8 cellular contexts compared by ENCODE assay signal in genomic region chr14:106661561-106661960, GRCh38.
A peak's percentile ranks its signal among the peaks of the same experiment; 100 is the strongest.
DNase-seq lines count a peak whose midpoint lies in the region; ATAC-seq and TF ChIP-seq lines count a peak whose summit lies in the region.
"Not testable (repeated sequence)": the region's sequence is repeated elsewhere in the genome, so short reads cannot be mapped to it uniquely, and the experiment has no call there.

No MANE protein-coding gene starts in this region.

- not testable (repeated sequence) for H4K20me1 ChIP-seq in Karpas-422 (ENCODE audit: insufficient read depth, low read depth, low read length)

- not testable (repeated sequence) for H3K4me1 ChIP-seq in Karpas-422 (ENCODE audit: low read length)

- not testable (repeated sequence) for H3K4me3 Mint-ChIP-seq in activated T-helper 17 cell treated with anti-CD3 and anti-CD28 coated beads, Interleukin-2, amount 50 U/mL, for 72 hours

- H3K9me2 ChIP-seq in Karpas-422 (replicated peaks; ENCODE audit: insufficient read depth, low read length): not testable (repeated sequence)

- not testable (repeated sequence) for H3K9ac ChIP-seq in Karpas-422 (ENCODE audit: low read length)

- H3K4me1 Mint-ChIP-seq in activated T-helper 17 cell treated with anti-CD3 and anti-CD28 coated beads, Interleukin-2, amount 50 U/mL, for 72 hours: peaks cover 20% of the 10 kb centered on the region

- peak; percentile 25 to 37 for DNase-seq in AML-193 (lab: John Stamatoyannopoulos, UW)
- DNase-seq in GM13976 (ENCODE audit: low spot score): peak; percentile 13
- peak; percentile 74 for DNase-seq in Karpas-422
- DNase-seq in NCI-H526 treated with DMSO at 0.1 percent for 48 hours (lab: John Stamatoyannopoulos, UW): peak; percentile 16
- peak; percentile 21 for DNase-seq in T-helper 9 cell
- peak; percentile 1 for DNase-seq in globus pallidus (ENCODE audit: low spot score)
- DNase-seq in stimulated activated CD4-positive, alpha-beta T cell treated with anti-CD3 and anti-CD28 coated beads, Interleukin-12 subunit alpha, Interleukin-12 subunit beta, amount 100 ng/mL, for 48 hours (ENCODE audit: low read depth in 2 of 3, low spot score in 1 of 3): peak; percentile 18 to 44 (median 38)

- H2AFZ ChIP-seq in Karpas-422 (ENCODE audit: low read length): not testable (repeated sequence)

- not testable (repeated sequence) for H3K27me3 ChIP-seq in Karpas-422 (ENCODE audit: low read length)

- H3K79me2 ChIP-seq in Karpas-422 (ENCODE audit: low read length): not testable (repeated sequence)

- H3K36me3 ChIP-seq in Karpas-422 (ENCODE audit: insufficient read depth, low read length): not testable (repeated sequence)

- peak; percentile 67 for ATAC-seq in activated T-helper 17 cell treated with anti-CD3 and anti-CD28 coated beads, Interleukin-2, amount 50 U/mL, for 72 hours (replicated peaks)

- H3K27ac ChIP-seq in Karpas-422 (ENCODE audit: low read length): not testable (repeated sequence)

- H3K27ac Mint-ChIP-seq in activated T-helper 17 cell treated with anti-CD3 and anti-CD28 coated beads, Interleukin-2, amount 50 U/mL, for 72 hours: not testable (repeated sequence)

- in situ Hi-C loops in GM13976 (cut with MboI; ENCODE audit: low sequenced_read_pairs, unreplicated experiment): not testable (repeated sequence)

- peak; percentile 51 for TF ChIP-seq CTCF in GM13976 (IDR thresholded peaks at IDR 0.05; ENCODE audit: borderline replicate concordance, control extremely low read depth, extremely low read depth, insufficient read depth, missing control alignments)

- H3K4me3 ChIP-seq in Karpas-422 (ENCODE audit: low read length): not testable (repeated sequence)

- not testable (repeated sequence) for H3K36me3 Mint-ChIP-seq in activated T-helper 17 cell treated with anti-CD3 and anti-CD28 coated beads, Interleukin-2, amount 50 U/mL, for 72 hours (ENCODE audit: low read depth)

- not testable (repeated sequence) for H3K9me3 Mint-ChIP-seq in activated T-helper 17 cell treated with anti-CD3 and anti-CD28 coated beads, Interleukin-2, amount 50 U/mL, for 72 hours

- H3K27me3 Mint-ChIP-seq in activated T-helper 17 cell treated with anti-CD3 and anti-CD28 coated beads, Interleukin-2, amount 50 U/mL, for 72 hours: not testable (repeated sequence)

- not testable (repeated sequence) for H3K4me2 ChIP-seq in Karpas-422 (ENCODE audit: low read depth, low read length, poor library complexity, severe bottlenecking)

- peaks cover 14% of the 10 kb centered on the region for H3K9me3 ChIP-seq in Karpas-422 (ENCODE audit: low read length)

Comparison
In these comparisons a context has a peak if more than half of its experiments do, and no peak if none do; other contexts are left out.
1. DNase-seq: peak in every context shown above with its lines; median percentile 74 in Karpas-422; 38 in stimulated activated CD4-positive, alpha-beta T cell treated with anti-CD3 and anti-CD28 coated beads, Interleukin-12 subunit alpha, Interleukin-12 subunit beta, amount 100 ng/mL, for 48 hours; 31 in AML-193; 21 in T-helper 9 cell; 16 in NCI-H526 treated with DMSO at 0.1 percent for 48 hours; 13 in GM13976; 1 in globus pallidus.